ENCODE assay signal across 14 cellular contexts in genomic region chr10:19654576-19654975, GRCh38.
DNase-seq lines count a peak whose midpoint lies in the region; ATAC-seq and TF ChIP-seq lines count a peak whose summit lies in the region.
"Had no signal": no experiment of that assay in that cellular context is flagged by ENCODE, and none has a peak within 500 bp of the region (broad histone marks: within the 10 kb centered on the region; RNA-seq: fewer than 3 reads in every experiment).

No MANE protein-coding gene starts in this region.

- H3K4me1 ChIP-seq in SJSA1 (replicated peaks): peaks cover 18% of the 10 kb centered on the region

- H3K27me3 ChIP-seq in SJSA1 (replicated peaks): no peaks in the 10 kb centered on the region

- DNase-seq in ELR (ENCODE audit: low read depth) (peak; percentile 67), SJSA1 (ENCODE audit: low read depth in 1 of 2, low spot score in 2 of 2) (peak in 1 of 2 experiments; percentile 57), fibroblast of mammary gland (ENCODE audit: low read depth) (peak; percentile 69), pons (ENCODE audit: low spot score) (peak; percentile 9), NCI-H1436 treated with DMSO at 0.1 percent for 48 hours (lab: John Stamatoyannopoulos, UW) (no peak), NCI-H1436 (lab: John Stamatoyannopoulos, UW) (no peak)
- DNase-seq: activated T-cell treated with anti-CD3 and anti-CD28 coated beads for 4 hours; aorta; CD4-positive, alpha-beta T cell; endodermal cell; stimulated activated CD4-positive, alpha-beta T cell treated with anti-CD3 and anti-CD28 coated beads, Interleukin-4, amount 100 ng/mL, for 4 hours; stimulated activated naive CD4-positive, alpha-beta T cell treated with Interleukin-2 at 50 U/mL for 16 hours had no signal

- H3K9me3 ChIP-seq in SJSA1 (replicated peaks): no peaks in the 10 kb centered on the region; the same call in 1 of the 2 replicates

- no peak for TF ChIP-seq CTCF in fibroblast of mammary gland (conservative IDR thresholded peaks at IDR 0.05; ENCODE audit: control insufficient read depth, insufficient read depth, low read depth, low read length)

- H3K27ac ChIP-seq in SJSA1: peak overlapping the region; percentile 62

- H3K4me3 ChIP-seq in SJSA1 (no peak overlapping the region), fibroblast of mammary gland (ENCODE audit: control insufficient read depth, low read depth, low read length) (no peak overlapping the region)

- no peak for ATAC-seq in HG03175 (IDR thresholded peaks at IDR 0.05; ENCODE audit: unreplicated experiment)
- ATAC-seq in HG02610 (IDR thresholded peaks at IDR 0.05; ENCODE audit: unreplicated experiment): no peak

- no peaks in the 10 kb centered on the region for H3K36me3 ChIP-seq in SJSA1

Comparison
In these comparisons a context has a peak if more than half of its experiments do, and no peak if none do; other contexts are left out.
1. DNase-seq: peak in ELR (single experiment), fibroblast of mammary gland (single experiment) and pons (single experiment); none in NCI-H1436 treated with DMSO at 0.1 percent for 48 hours (single experiment) and NCI-H1436 (single experiment).